Comparison of ENCODE assay signal across 17 cellular contexts in the genomic region with DNA sequence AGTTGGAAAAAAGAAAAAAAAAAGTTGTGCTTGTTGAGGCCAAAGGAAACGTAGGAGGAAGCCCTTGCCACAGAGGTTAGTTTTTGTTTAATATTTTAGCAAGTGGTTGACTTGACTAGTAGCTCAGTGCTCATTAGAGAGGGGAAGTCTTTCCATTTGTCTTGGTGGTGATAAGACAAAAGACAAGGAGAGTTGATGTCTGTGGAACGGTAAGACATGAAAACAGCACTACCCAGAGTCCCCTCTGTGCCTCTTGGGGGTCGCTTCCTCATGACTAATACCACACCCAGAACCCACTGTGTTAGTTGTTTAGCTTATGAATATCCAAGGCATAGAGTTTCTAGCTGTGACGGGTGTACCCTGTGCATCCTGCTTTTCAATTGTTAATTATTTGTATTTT.
DNase-seq lines count a peak whose midpoint lies in the region; ATAC-seq and TF ChIP-seq lines count a peak whose summit lies in the region.
"Had no signal": no experiment of that assay in that cellular context is flagged by ENCODE, and none has a peak within 500 bp of the region (broad histone marks: within the 10 kb centered on the region; RNA-seq: fewer than 3 reads in every experiment).

No MANE protein-coding gene starts in this region.

- no peak overlapping the region for H3K4me3 ChIP-seq in A673 (ENCODE audit: low read depth, low read length, poor library complexity, severe bottlenecking)
- H3K4me3 ChIP-seq: MG63, Peyer's patch had no signal

- POLR2A ChIA-PET in A673 (lab: Charles Lee; ENCODE audit: low non-redundant PET): interaction anchor here (0.6 to 0.7 kb wide), 3 partner anchors 103 to 347 kb away, joined by 4 to 5 read pairs (median 4); no protein-coding TSS in a partner anchor
- POLR2A ChIA-PET in activated B cell treated with CpG ODN at 0.5 μM for 24 hours (lab: Charles Lee): no interaction called here

- ATAC-seq in activated B cell treated with CpG ODN at 0.5 μM for 24 hours (ENCODE audit: low read depth) (no peak), HG02870 (IDR thresholded peaks at IDR 0.05; ENCODE audit: unreplicated experiment) (no peak)
- peak in 1 of 2 donors; percentile 64 for ATAC-seq in natural killer cell treated with Interleukin-12 subunit alpha and Interleukin-12 subunit beta and Interleukin-15 and Interleukin-18, amount 100 ng/mL, for 72 hours

- peaks cover 97% of the 10 kb centered on the region for H3K36me3 Mint-ChIP-seq in activated B cell treated with CpG ODN at 0.5 μM for 24 hours (ENCODE audit: low read depth)
- peaks cover 56% of the 10 kb centered on the region for H3K36me3 Mint-ChIP-seq in natural killer cell treated with Interleukin-12 subunit alpha and Interleukin-12 subunit beta and Interleukin-15 and Interleukin-18, amount 100 ng/mL, for 72 hours

- intact Hi-C loops in A673 (cut with micrococcal nuclease; ENCODE audit: unreplicated experiment): no loop called here
- intact Hi-C loops in activated B cell treated with CpG ODN at 0.5 μM for 24 hours (cut with micrococcal nuclease): no loop called here

- TF ChIP-seq CTCF in A673 (conservative IDR thresholded peaks at IDR 0.05; ENCODE audit: low read depth, low read length) (no peak), activated B cell treated with CpG ODN at 0.5 μM for 24 hours (IDR thresholded peaks at IDR 0.05) (no peak)

- H3K27ac Mint-ChIP-seq in activated B cell treated with CpG ODN at 0.5 μM for 24 hours: peak overlapping the region; percentile 3
- peak overlapping the region in 1 of 2 donors; percentile 13 for H3K27ac Mint-ChIP-seq in natural killer cell treated with Interleukin-12 subunit alpha and Interleukin-12 subunit beta and Interleukin-15 and Interleukin-18, amount 100 ng/mL, for 72 hours

- H3K4me1 Mint-ChIP-seq in activated B cell treated with CpG ODN at 0.5 μM for 24 hours: no peaks in the 10 kb centered on the region
- H3K4me1 Mint-ChIP-seq in natural killer cell treated with Interleukin-12 subunit alpha and Interleukin-12 subunit beta and Interleukin-15 and Interleukin-18, amount 100 ng/mL, for 72 hours (ENCODE audit: low read depth in 2 of 2): peaks cover 47 to 49% of the 10 kb centered on the region in 2 donors

- H3K27me3 Mint-ChIP-seq in activated B cell treated with CpG ODN at 0.5 μM for 24 hours: no peaks in the 10 kb centered on the region
- no peaks in the 10 kb centered on the region for H3K27me3 Mint-ChIP-seq in natural killer cell treated with Interleukin-12 subunit alpha and Interleukin-12 subunit beta and Interleukin-15 and Interleukin-18, amount 100 ng/mL, for 72 hours
- H3K27me3 Mint-ChIP-seq: CD8-positive, alpha-beta memory T cell had no signal

- no peak overlapping the region for H3K27ac ChIP-seq in A673 (ENCODE audit: low read depth, low read length, poor library complexity, severe bottlenecking)
- H3K27ac ChIP-seq: Peyer's patch had no signal

- CTCF ChIA-PET in A673 (lab: Charles Lee): no interaction called here
- CTCF ChIA-PET in activated B cell treated with CpG ODN at 0.5 μM for 24 hours (lab: Charles Lee): no interaction called here

- no peaks in the 10 kb centered on the region for H3K27me3 ChIP-seq in A673 (replicated peaks; ENCODE audit: insufficient read depth, low read depth, low read length, poor library complexity)
- H3K27me3 ChIP-seq: MG63, Peyer's patch had no signal

- peak; percentile 19 for DNase-seq in A673 (ENCODE audit: low spot score)
- DNase-seq in Kasumi-1 (lab: John Stamatoyannopoulos, UW): peak; percentile 23 to 24
- DNase-seq in activated B cell treated with CpG ODN at 0.5 μM for 24 hours: no peak
- no peak for DNase-seq in natural killer cell treated with Interleukin-12 subunit alpha and Interleukin-12 subunit beta and Interleukin-15 and Interleukin-18, amount 100 ng/mL, for 72 hours (ENCODE audit: low spot score)
- no peak for DNase-seq in inferior parietal cortex (ENCODE audit: extremely low spot score)
- DNase-seq in middle frontal gyrus (ENCODE audit: extremely low spot score, low spot score): no peak
- DNase-seq: C1 segment of cervical spinal cord; CD8-positive, alpha-beta memory T cell; DMS79 treated with DMSO at 0.1 percent for 48 hours; H9; MG63; NCI-H1092 treated with DMSO at 0.1 percent for 48 hours; NCI-H2081 treated with DMSO at 0.1 percent for 48 hours; NCI-H748 treated with DMSO at 0.1 percent for 48 hours; NK-92 treated with Interleukin-12 subunit alpha and Interleukin-12 subunit beta, amount 100 ng/mL, for 24 hours; Peyer's patch had no signal

- no peaks in the 10 kb centered on the region for H3K9me3 Mint-ChIP-seq in activated B cell treated with CpG ODN at 0.5 μM for 24 hours
- no peaks in the 10 kb centered on the region for H3K9me3 Mint-ChIP-seq in natural killer cell treated with Interleukin-12 subunit alpha and Interleukin-12 subunit beta and Interleukin-15 and Interleukin-18, amount 100 ng/mL, for 72 hours
- H3K9me3 Mint-ChIP-seq: CD8-positive, alpha-beta memory T cell; H9 had no signal

- no peaks in the 10 kb centered on the region for H3K4me1 ChIP-seq in A673 (ENCODE audit: insufficient read depth, low read length, poor library complexity, severe bottlenecking)
- H3K4me1 ChIP-seq: Peyer's patch had no signal

- no TSS peak for BruUV-seq in A673 (replicated peaks; lab: Mats Ljungman, UMichigan)

- H3K36me3 ChIP-seq in A673 (ENCODE audit: insufficient read depth, low read length, poor library complexity, severe bottlenecking): no peaks in the 10 kb centered on the region
- H3K36me3 ChIP-seq: MG63 had no signal

- no peaks in the 10 kb centered on the region for H3K9me3 ChIP-seq in A673 (ENCODE audit: low read depth, low read length, poor library complexity, severe bottlenecking)
- H3K9me3 ChIP-seq: MG63, Peyer's patch had no signal

- H3K4me3 Mint-ChIP-seq in activated B cell treated with CpG ODN at 0.5 μM for 24 hours: no peak overlapping the region
- H3K4me3 Mint-ChIP-seq in natural killer cell treated with Interleukin-12 subunit alpha and Interleukin-12 subunit beta and Interleukin-15 and Interleukin-18, amount 100 ng/mL, for 72 hours: peak overlapping the region; percentile 10
- H3K4me3 Mint-ChIP-seq: CD8-positive, alpha-beta memory T cell; H9 had no signal

Comparison
In these comparisons a context has a peak if more than half of its experiments do, and no peak if none do; other contexts are left out.
1. DNase-seq: peak in A673 (single experiment) and Kasumi-1 (2 of 2); none in activated B cell treated with CpG ODN at 0.5 μM for 24 hours (single experiment), natural killer cell treated with Interleukin-12 subunit alpha and Interleukin-12 subunit beta and Interleukin-15 and Interleukin-18, amount 100 ng/mL, for 72 hours (single experiment), inferior parietal cortex (single experiment) and middle frontal gyrus (single experiment).